In the genomic region with DNA sequence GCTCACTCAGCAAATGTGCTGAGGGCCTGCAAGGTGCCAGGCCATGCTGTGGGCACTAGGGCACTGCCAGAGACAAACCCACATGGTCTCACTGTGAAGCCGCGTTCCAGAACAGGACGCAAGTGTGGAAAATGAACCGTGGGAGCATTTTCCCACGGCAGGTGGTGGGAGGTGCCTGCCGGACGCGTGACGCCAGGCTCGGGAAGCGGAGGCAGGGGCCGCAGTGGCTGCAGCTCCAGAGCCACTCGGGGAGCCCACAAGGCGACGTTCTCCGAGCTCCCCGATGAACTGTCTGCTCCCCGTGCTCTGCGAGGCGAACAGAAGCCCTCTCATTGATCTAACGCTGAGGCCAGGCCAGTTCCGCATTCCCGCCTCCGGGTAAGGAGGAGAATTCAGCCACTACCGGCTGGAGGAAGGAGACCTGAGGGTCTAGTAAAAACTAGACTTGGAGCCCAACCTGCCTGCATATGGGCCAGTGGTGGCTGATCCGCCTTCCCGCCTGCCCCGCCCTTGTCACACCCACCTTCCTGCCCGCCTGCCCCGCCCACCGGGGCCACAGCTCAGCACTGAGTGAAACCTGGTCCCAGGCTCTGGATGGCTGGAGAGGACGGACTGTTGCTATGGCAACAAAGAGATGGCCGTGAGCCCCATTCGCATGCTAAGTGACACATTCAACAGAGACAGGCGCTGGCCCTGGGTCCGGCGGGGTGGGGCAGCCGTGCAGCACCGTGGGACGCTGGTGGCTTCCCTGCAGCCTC, we compare ENCODE assay signal across 10 cellular contexts. TPM values are rescaled to one million over a fixed set of nuclear protein-coding genes. Genes with fewer than 3 reads are reported as not detected.
DNase-seq lines count a peak whose midpoint lies in the region; ATAC-seq, FAIRE-seq and TF ChIP-seq lines count a peak whose summit lies in the region.
"Had no signal": no experiment of that assay in that cellular context is flagged by ENCODE, and none has a peak within 500 bp of the region (broad histone marks: within the 10 kb centered on the region; RNA-seq: fewer than 3 reads in every experiment).

No MANE protein-coding gene starts in this region.

- no peaks in the 10 kb centered on the region for H3K79me2 ChIP-seq in H1 (ENCODE audit: control insufficient read depth in 1 of 2, insufficient read depth in 2 of 2, low read length in 2 of 2)

- no peak for TF ChIP-seq EP300 in H1 (IDR thresholded peaks at IDR 0.05; ENCODE audit: borderline replicate concordance in 1 of 2, low read depth in 2 of 2, low read length in 2 of 2)

- H2AFZ ChIP-seq in H1 (ENCODE audit: low read length): 0 out of 2 replicates have a peak overlapping the region, but pooled peaks have one; percentile 54

- H2BK5ac ChIP-seq in H1 (ENCODE audit: low read depth, low read length): peak overlapping the region; percentile 79; the same call in 1 of the 2 replicates

- peak overlapping the region; percentile 98; the same call in 1 of the 2 replicates for H2BK12ac ChIP-seq in H1 (ENCODE audit: low read depth, low read length)

- H3K9me3 ChIP-seq in Panc1 (ENCODE audit: control insufficient read depth, insufficient read depth, low read depth, low read length) (no peaks in the 10 kb centered on the region), H1 (ENCODE audit: insufficient read depth in 2 of 2, low read depth in 1 of 2, low read length in 1 of 2) (no peaks in the 10 kb centered on the region)
- H3K9me3 ChIP-seq: left ventricle myocardium inferior had no signal

- peaks cover 0 to 3% of the 10 kb centered on the region in 2 experiments for H4K20me1 ChIP-seq in H1 (replicated peaks in 1 of 2; ENCODE audit: control insufficient read depth in 1 of 2, insufficient read depth in 2 of 2, low read length in 2 of 2)

- peak overlapping the region; percentile 38 to 59 for H3K4me2 ChIP-seq in H1 (ENCODE audit: insufficient read depth in 1 of 2, low read depth in 2 of 2, low read length in 2 of 2)

- in situ Hi-C loops in Panc1 (cut with HindIII; ENCODE audit: low pct_unique_long_range_greater_than_20kb, low sequenced_read_pairs): no loop called here

- no peak for TF ChIP-seq POLR2A in H1 (IDR thresholded peaks at IDR 0.05; ENCODE audit: control extremely low read depth in 1 of 2, low read depth in 2 of 2, low read length in 2 of 2)

- no peak overlapping the region for H2AK5ac ChIP-seq in H1 (ENCODE audit: low read depth, low read length)

- H3K27ac ChIP-seq in Panc1 (ENCODE audit: low read length) (no peak overlapping the region), H1 (ENCODE audit: low read depth, low read length) (no peak overlapping the region)
- H3K27ac ChIP-seq: left ventricle myocardium inferior had no signal

- no peak overlapping the region; a peak in 1 of 7 replicates for H3K9ac ChIP-seq in H1 (replicated peaks in 1 of 4; ENCODE audit: extremely low read depth in 1 of 4, low read depth in 3 of 4, low read length in 3 of 4)

- H3K4me3 ChIP-seq in Panc1 (ENCODE audit: low read depth in 2 of 2, low read length in 2 of 2) (no peak overlapping the region), H1 (ENCODE audit: extremely low read depth in 1 of 4, insufficient read depth in 2 of 4, low read depth in 3 of 4, low read length in 4 of 4) (peak overlapping the region in 2 of 4 experiments; percentile 14 to 37; a peak in 2 of 8 replicates)
- H3K4me3 ChIP-seq: left ventricle myocardium inferior had no signal

- no peak overlapping the region for H3K14ac ChIP-seq in H1 (ENCODE audit: insufficient read length)

- 0 out of 2 replicates have a peak overlapping the region, but pooled peaks have one; percentile 86 for H2BK20ac ChIP-seq in H1 (ENCODE audit: low read length)

- peak overlapping the region; percentile 19; the same call in 1 of the 2 replicates for H2BK15ac ChIP-seq in H1 (ENCODE audit: low read length)

- H3K36me3 ChIP-seq in Panc1 (ENCODE audit: control insufficient read depth, insufficient read depth, low read length): no peaks in the 10 kb centered on the region
- H3K36me3 ChIP-seq in H1 (ENCODE audit: control insufficient read depth in 2 of 4, insufficient read depth in 4 of 4, low read length in 3 of 4): no peaks in the 10 kb centered on the region
- H3K36me3 ChIP-seq: left ventricle myocardium inferior had no signal

- H3K27me3 ChIP-seq in Panc1 (ENCODE audit: control insufficient read depth, insufficient read depth, low read length) (peaks cover 5% of the 10 kb centered on the region; the same call in 1 of the 2 replicates), H1 (replicated peaks in 1 of 4; ENCODE audit: control insufficient read depth in 3 of 4, extremely low read depth in 1 of 4, insufficient read depth in 3 of 4, low read length in 3 of 4) (no peaks in the 10 kb centered on the region)

- CTCF ChIA-PET in Panc1 (lab: Charles Lee): no interaction called here
- CTCF ChIA-PET in H1 (lab: Charles Lee; ENCODE audit: partially characterized antibody): interaction anchor here (0.6 to 4.2 kb wide), 6 partner anchors 8 to 121 kb away, joined by 3 to 27 read pairs (median 6); partner anchors contain the start of gene ADGRA1

- peak overlapping the region; percentile 55 for H4K5ac ChIP-seq in H1 (ENCODE audit: insufficient read length, low read depth, low read length)

- 17% methylated on average over 30 of the region's 40 CpGs; no CpG with 5 or more reads in 1 of the 2 experiments for WGBS in H1 (ENCODE audit: extremely low coverage in 1 of 2, insufficient coverage in 1 of 2, insufficient read length in 1 of 2, insufficient replicate concordance in 2 of 2, low coverage in 1 of 2, low lambda C conversion rate in 2 of 2, missing lambda C conversion rate in 1 of 2), 2 experiments

- no peaks in the 10 kb centered on the region; the same call in 1 of the 2 replicates for H3K23me2 ChIP-seq in H1 (ENCODE audit: low read depth, low read length)

- peak overlapping the region; percentile 95 for H3K4ac ChIP-seq in H1 (replicated peaks; ENCODE audit: insufficient read length, low read depth, low read length)

- H3K23ac ChIP-seq in H1 (ENCODE audit: insufficient read length): no peak overlapping the region

- no peak overlapping the region for H3K18ac ChIP-seq in H1 (ENCODE audit: extremely low read depth, low read length)

- BruUV-seq in Panc1 (replicated peaks; lab: Mats Ljungman, UMichigan): no TSS peak

- TF ChIP-seq RAD21 in H1 (IDR thresholded peaks at IDR 0.05 in 1 of 2, conservative IDR thresholded peaks at IDR 0.05 in 1 of 2; ENCODE audit: low read depth in 2 of 2, low read length in 2 of 2): no peak

- ATAC-seq in activated CD4-positive, CD25-positive, alpha-beta regulatory T cell treated with anti-CD3 and anti-CD28 coated beads, Interleukin-2, amount 50 U/mL, for 24 hours: no peak
- peak; percentile 60 for ATAC-seq in Panc1
- ATAC-seq in HG03521 (IDR thresholded peaks at IDR 0.05; ENCODE audit: unreplicated experiment): no peak
- no peak for ATAC-seq in GM19463 (IDR thresholded peaks at IDR 0.05; ENCODE audit: unreplicated experiment)

- TF ChIP-seq CTCF in Panc1 (IDR thresholded peaks at IDR 0.05) (no peak), H1 (IDR thresholded peaks at IDR 0.05; ENCODE audit: control extremely low read depth in 1 of 3, insufficient read depth in 1 of 3, low read depth in 1 of 3, low read length in 3 of 3) (no peak)

- POLR2A ChIA-PET in Panc1 (lab: Charles Lee) (no interaction called here), H1 (lab: Charles Lee; ENCODE audit: partially characterized antibody) (interaction anchor here (0.6 to 1.0 kb wide), 2 partner anchors 164 to 281 kb away, joined by 3 read pairs; no protein-coding TSS in a partner anchor)

- peak overlapping the region; percentile 19 for H3K56ac ChIP-seq in H1 (replicated peaks; ENCODE audit: insufficient read length, low read depth, low read length)

- H3K4me1 ChIP-seq in Panc1 (ENCODE audit: control insufficient read depth, insufficient read depth, low read length) (no peaks in the 10 kb centered on the region), H1 (replicated peaks in 1 of 4; ENCODE audit: control insufficient read depth in 3 of 4, insufficient read depth in 4 of 4, low read length in 3 of 4) (peaks cover 5 to 23% (median 17%) of the 10 kb centered on the region in 4 experiments)
- H3K4me1 ChIP-seq: left ventricle myocardium inferior had no signal

- peak overlapping the region; percentile 28; the same call in 1 of the 2 replicates for H4K8ac ChIP-seq in H1 (ENCODE audit: extremely low read depth, insufficient read depth, low read length)

- peak overlapping the region; percentile 89 for H4K91ac ChIP-seq in H1 (replicated peaks; ENCODE audit: insufficient read length, low read length)

- H3K79me1 ChIP-seq in H1 (ENCODE audit: low read depth, low read length): no peaks in the 10 kb centered on the region

- peak; percentile 42 for DNase-seq in activated CD4-positive, CD25-positive, alpha-beta regulatory T cell treated with anti-CD3 and anti-CD28 coated beads, Interleukin-2, amount 50 U/mL, for 72 hours
- DNase-seq in Panc1 (ENCODE audit: low read depth, low spot score) (no peak), H1 (ENCODE audit: low read depth in 1 of 2, low spot score in 2 of 2) (peak; percentile 78 to 94), NCI-H226 (no peak)
- DNase-seq in stimulated activated CD8-positive, alpha-beta memory T cell treated with anti-CD3 and anti-CD28 coated beads, Interleukin-4, amount 100 ng/mL, for 48 hours: peak; percentile 57
- DNase-seq: AML-193, left ventricle myocardium inferior had no signal

- peak overlapping the region; percentile 44 for H2BK120ac ChIP-seq in H1 (replicated peaks; ENCODE audit: low read depth, low read length)

- intact Hi-C loops in Panc1 (cut with micrococcal nuclease; ENCODE audit: unreplicated experiment): no loop called here

- FAIRE-seq in H1 (lab: Jason Lieb, UNC): peak; percentile 39

RNA-seq across cellular contexts. Expression of gene ADGRA1, which starts 13.2 kb away (rescaled TPM):
- 0.05 TPM for total RNA-seq in Panc1 (2021; ENCODE audit: unreplicated experiment)
- polyA plus RNA-seq in Panc1 (2012; ENCODE audit: insufficient read length): not detected
- total RNA-seq in H1 (2021; fragmentation: NEBNext Ultra II Directional; extraction: Animal tissue kit (Norgen Biotek cat#: 25700)): 0.08 and 0.17 TPM in 2 replicates
- polyA plus RNA-seq in H1 (2011; rRNA removed): 0.21 and 0.24 TPM in 2 replicates
- 0.18 TPM for polyA plus RNA-seq in H1 (2011; cell fraction: cytosol; rRNA removed)
- 0.19 TPM for polyA plus RNA-seq in H1 (2011; cell fraction: nucleus; rRNA removed)
- polyA plus RNA-seq in H1 (2012, experiment 1 of 2): 0.14 to 0.27 TPM (median 0.23 TPM) in 4 replicates
- 0.13 TPM for polyA plus RNA-seq in H1 (2012, experiment 2 of 2)
- polyA plus RNA-seq in H1 (2013, experiment 1 of 2): 0.06 TPM
- polyA plus RNA-seq in H1 (2013, experiment 2 of 2): 0.09 TPM
- polyA minus RNA-seq in H1 (2011; rRNA and poly(A)+ RNA removed): 0.07 and 0.09 TPM in 2 replicates
- 0.59 TPM for polyA minus RNA-seq in H1 (2011; cell fraction: cytosol; rRNA and poly(A)+ RNA removed)
- 0.30 TPM for polyA minus RNA-seq in H1 (2011; cell fraction: nucleus; rRNA and poly(A)+ RNA removed)
- total RNA-seq: left ventricle myocardium inferior had no signal

RNA-seq across cellular contexts. Expression of gene KNDC1, which starts 59.1 kb away (rescaled TPM):
- total RNA-seq in Panc1 (2021; ENCODE audit: unreplicated experiment): 2.6 TPM
- polyA plus RNA-seq in Panc1 (2012; ENCODE audit: insufficient read length): 8.2 TPM
- 16.7 and 19.3 TPM in 2 replicates for total RNA-seq in H1 (2021; fragmentation: NEBNext Ultra II Directional; extraction: Animal tissue kit (Norgen Biotek cat#: 25700))
- 7.5 and 10.4 TPM in 2 replicates for polyA plus RNA-seq in H1 (2011; rRNA removed)
- polyA plus RNA-seq in H1 (2011; cell fraction: cytosol; rRNA removed): 8.2 TPM
- polyA plus RNA-seq in H1 (2011; cell fraction: nucleus; rRNA removed): 24.2 TPM
- polyA plus RNA-seq in H1 (2012, experiment 1 of 2): 10.6 to 18.0 TPM (median 14.3 TPM) in 4 replicates
- polyA plus RNA-seq in H1 (2012, experiment 2 of 2): 7.0 TPM
- 6.2 TPM for polyA plus RNA-seq in H1 (2013, experiment 1 of 2)
- polyA plus RNA-seq in H1 (2013, experiment 2 of 2): 5.8 TPM
- 14.2 and 17.3 TPM in 2 replicates for polyA minus RNA-seq in H1 (2011; rRNA and poly(A)+ RNA removed)
- 9.8 TPM for polyA minus RNA-seq in H1 (2011; cell fraction: cytosol; rRNA and poly(A)+ RNA removed)
- 27.6 TPM for polyA minus RNA-seq in H1 (2011; cell fraction: nucleus; rRNA and poly(A)+ RNA removed)

Comparison
In these comparisons a context has a peak if more than half of its experiments do, and no peak if none do; other contexts are left out.
1. DNase-seq: peak in activated CD4-positive, CD25-positive, alpha-beta regulatory T cell treated with anti-CD3 and anti-CD28 coated beads, Interleukin-2, amount 50 U/mL, for 72 hours (single experiment), H1 (2 of 2) and stimulated activated CD8-positive, alpha-beta memory T cell treated with anti-CD3 and anti-CD28 coated beads, Interleukin-4, amount 100 ng/mL, for 48 hours (single experiment); none in Panc1 (single experiment) and NCI-H226 (single experiment).